In genomic region chrX:39464253-39464652, GRCh38 we compare ENCODE assay signal across 18 cellular contexts.
A peak's percentile ranks its signal among the peaks of the same experiment; 100 is the strongest.
DNase-seq lines count a peak whose midpoint lies in the region; ATAC-seq and TF ChIP-seq lines count a peak whose summit lies in the region.
"Had no signal": no experiment of that assay in that cellular context is flagged by ENCODE, and none has a peak within 500 bp of the region (broad histone marks: within the 10 kb centered on the region; RNA-seq: fewer than 3 reads in every experiment).

No MANE protein-coding gene starts in this region.

- no peak for DNase-seq in left ventricle myocardium superior
- DNase-seq in right atrium auricular region (ENCODE audit: low spot score): no peak
- DNase-seq in endothelial cell (ENCODE audit: low spot score): no peak
- peak; percentile 40 to 55 for DNase-seq in thyroid gland
- DNase-seq in hepatic stellate cell (ENCODE audit: low spot score): no peak
- DNase-seq: CD4-positive, CD25-positive, alpha-beta regulatory T cell; CD8-positive, alpha-beta T cell; DMS 273 treated with DMSO at 0.1 percent for 48 hours; DMS79; EL; GDM1; H9 had no signal

- WGBS in thyroid gland, 2 donors: 47% methylated on average over 7 of the region's 7 CpGs

- no peak overlapping the region for H3K4me3 ChIP-seq in right atrium auricular region
- H3K4me3 ChIP-seq in thyroid gland (replicated peaks in 1 of 3): no peak overlapping the region
- H3K4me3 ChIP-seq: GM12878, GM23338 had no signal

- no peak overlapping the region for H3K4me3 Mint-ChIP-seq in activated T-helper 17 cell treated with anti-CD3 and anti-CD28 coated beads, Interleukin-2, amount 50 U/mL, for 72 hours
- no peak overlapping the region for H3K4me3 Mint-ChIP-seq in endothelial cell (ENCODE audit: unreplicated experiment)
- H3K4me3 Mint-ChIP-seq: CD4-positive, CD25-positive, alpha-beta regulatory T cell; CD8-positive, alpha-beta T cell; GM23338; H9 had no signal

- H3K36me3 Mint-ChIP-seq in activated T-helper 17 cell treated with anti-CD3 and anti-CD28 coated beads, Interleukin-2, amount 50 U/mL, for 72 hours (ENCODE audit: low read depth): no peaks in the 10 kb centered on the region
- no peaks in the 10 kb centered on the region for H3K36me3 Mint-ChIP-seq in endothelial cell (ENCODE audit: low read depth, unreplicated experiment)
- H3K36me3 Mint-ChIP-seq: CD4-positive, CD25-positive, alpha-beta regulatory T cell; CD8-positive, alpha-beta T cell had no signal

- no peak for TF ChIP-seq CTCF in right atrium auricular region (IDR thresholded peaks at IDR 0.05)
- no peak for TF ChIP-seq CTCF in endothelial cell (IDR thresholded peaks at IDR 0.05; ENCODE audit: unreplicated experiment)
- TF ChIP-seq CTCF in thyroid gland (IDR thresholded peaks at IDR 0.05): no peak

- TF ChIP-seq POLR2A in thyroid gland (IDR thresholded peaks at IDR 0.05): no peak

- peak overlapping the region; percentile 66 for H3K27ac Mint-ChIP-seq in activated T-helper 17 cell treated with anti-CD3 and anti-CD28 coated beads, Interleukin-2, amount 50 U/mL, for 72 hours
- H3K27ac Mint-ChIP-seq in endothelial cell (ENCODE audit: unreplicated experiment): peak overlapping the region; percentile 42
- H3K27ac Mint-ChIP-seq: GM23338, H9 had no signal

- H3K27ac ChIP-seq in right atrium auricular region (no peak overlapping the region), thyroid gland (no peak overlapping the region)
- H3K27ac ChIP-seq: C4-2B had no signal

- H3K27me3 ChIP-seq in right atrium auricular region (no peaks in the 10 kb centered on the region), thyroid gland (no peaks in the 10 kb centered on the region)

- no peaks in the 10 kb centered on the region for H3K9me3 ChIP-seq in right atrium auricular region
- H3K9me3 ChIP-seq in thyroid gland: no peaks in the 10 kb centered on the region

- no peaks in the 10 kb centered on the region for H3K4me1 ChIP-seq in right atrium auricular region
- H3K4me1 ChIP-seq in thyroid gland: no peaks in the 10 kb centered on the region

- ATAC-seq in left ventricle myocardium superior: peak; percentile 57
- no peak for ATAC-seq in activated T-helper 17 cell treated with anti-CD3 and anti-CD28 coated beads, Interleukin-2, amount 50 U/mL, for 72 hours (replicated peaks)
- ATAC-seq in GM21423 (IDR thresholded peaks at IDR 0.05; ENCODE audit: unreplicated experiment): no peak
- ATAC-seq: CD8-positive, alpha-beta T cell; GM12878; GM23338; HCT116 had no signal

- H3K36me3 ChIP-seq in right atrium auricular region (no peaks in the 10 kb centered on the region), thyroid gland (no peaks in the 10 kb centered on the region)

- peaks cover 6% of the 10 kb centered on the region for H3K4me1 Mint-ChIP-seq in activated T-helper 17 cell treated with anti-CD3 and anti-CD28 coated beads, Interleukin-2, amount 50 U/mL, for 72 hours
- H3K4me1 Mint-ChIP-seq in endothelial cell (ENCODE audit: unreplicated experiment): no peaks in the 10 kb centered on the region
- H3K4me1 Mint-ChIP-seq: GM23338, H9 had no signal

- intact Hi-C loops in left ventricle myocardium superior (cut with micrococcal nuclease) (no loop called here), thyroid gland (cut with DNase I) (no loop called here)

- H3K27me3 Mint-ChIP-seq in activated T-helper 17 cell treated with anti-CD3 and anti-CD28 coated beads, Interleukin-2, amount 50 U/mL, for 72 hours: no peaks in the 10 kb centered on the region
- peaks cover 6% of the 10 kb centered on the region for H3K27me3 Mint-ChIP-seq in endothelial cell (ENCODE audit: unreplicated experiment)
- H3K27me3 Mint-ChIP-seq: CD4-positive, CD25-positive, alpha-beta regulatory T cell had no signal

- H3K9me3 Mint-ChIP-seq in activated T-helper 17 cell treated with anti-CD3 and anti-CD28 coated beads, Interleukin-2, amount 50 U/mL, for 72 hours: no peaks in the 10 kb centered on the region
- no peaks in the 10 kb centered on the region for H3K9me3 Mint-ChIP-seq in endothelial cell (ENCODE audit: unreplicated experiment)
- H3K9me3 Mint-ChIP-seq: CD4-positive, CD25-positive, alpha-beta regulatory T cell; CD8-positive, alpha-beta T cell; GM23338 had no signal

Comparison
In these comparisons a context has a peak if more than half of its experiments do, and no peak if none do; other contexts are left out.
1. DNase-seq: peak in thyroid gland (2 of 2); none in left ventricle myocardium superior (single experiment), right atrium auricular region (single experiment), endothelial cell (single experiment) and hepatic stellate cell (single experiment).